In genomic region chr5:157549954-157550549, GRCh38 we compare ENCODE assay signal across 14 cellular contexts. TPM values are rescaled to one million over a fixed set of nuclear protein-coding genes. Genes with fewer than 3 reads are reported as not detected.
DNase-seq lines count a peak whose midpoint lies in the region; ATAC-seq and TF ChIP-seq lines count a peak whose summit lies in the region.
"Had no signal": no experiment of that assay in that cellular context is flagged by ENCODE, and none has a peak within 500 bp of the region (broad histone marks: within the 10 kb centered on the region; RNA-seq: fewer than 3 reads in every experiment).

No MANE protein-coding gene starts in this region.

- H3K9me3 Mint-ChIP-seq in natural killer cell treated with Interleukin-12 subunit alpha and Interleukin-12 subunit beta and Interleukin-15 and Interleukin-18, amount 100 ng/mL, for 72 hours: no peaks in the 10 kb centered on the region
- no peaks in the 10 kb centered on the region for H3K9me3 Mint-ChIP-seq in natural killer cell
- no peaks in the 10 kb centered on the region for H3K9me3 Mint-ChIP-seq in activated B cell treated with CpG ODN at 0.5 μM for 24 hours
- H3K9me3 Mint-ChIP-seq in glutamatergic neuron (ENCODE audit: unreplicated experiment): no peaks in the 10 kb centered on the region

- 83 to 90% methylated on average over 5 of the region's 5 CpGs for WGBS in lower leg skin, 2 donors

- peaks cover 52 to 86% of the 10 kb centered on the region in 2 donors for H3K4me1 Mint-ChIP-seq in natural killer cell treated with Interleukin-12 subunit alpha and Interleukin-12 subunit beta and Interleukin-15 and Interleukin-18, amount 100 ng/mL, for 72 hours (ENCODE audit: low read depth in 2 of 2)
- H3K4me1 Mint-ChIP-seq in natural killer cell: no peaks in the 10 kb centered on the region
- H3K4me1 Mint-ChIP-seq in activated B cell treated with CpG ODN at 0.5 μM for 24 hours: peaks cover 92% of the 10 kb centered on the region
- H3K4me1 Mint-ChIP-seq in glutamatergic neuron (ENCODE audit: low read depth, unreplicated experiment): peaks cover 14% of the 10 kb centered on the region

- H3K27ac Mint-ChIP-seq in natural killer cell treated with Interleukin-12 subunit alpha and Interleukin-12 subunit beta and Interleukin-15 and Interleukin-18, amount 100 ng/mL, for 72 hours: peak overlapping the region; percentile 21 to 86
- no peak overlapping the region for H3K27ac Mint-ChIP-seq in natural killer cell
- H3K27ac Mint-ChIP-seq in activated B cell treated with CpG ODN at 0.5 μM for 24 hours: peak overlapping the region; percentile 83
- no peak overlapping the region for H3K27ac Mint-ChIP-seq in glutamatergic neuron (ENCODE audit: unreplicated experiment)

- TF ChIP-seq CTCF in natural killer cell (IDR thresholded peaks at IDR 0.05) (no peak), activated B cell treated with CpG ODN at 0.5 μM for 24 hours (IDR thresholded peaks at IDR 0.05) (no peak), glutamatergic neuron (IDR thresholded peaks at IDR 0.05; ENCODE audit: partially characterized antibody, unreplicated experiment) (no peak), lower leg skin (IDR thresholded peaks at IDR 0.05) (no peak)

- no peaks in the 10 kb centered on the region for H3K27me3 Mint-ChIP-seq in natural killer cell treated with Interleukin-12 subunit alpha and Interleukin-12 subunit beta and Interleukin-15 and Interleukin-18, amount 100 ng/mL, for 72 hours
- H3K27me3 Mint-ChIP-seq in natural killer cell (ENCODE audit: low read depth in 2 of 2) (peaks cover 6 to 18% of the 10 kb centered on the region in 2 donors), activated B cell treated with CpG ODN at 0.5 μM for 24 hours (no peaks in the 10 kb centered on the region), glutamatergic neuron (ENCODE audit: unreplicated experiment) (peaks cover 4% of the 10 kb centered on the region)

- H3K36me3 Mint-ChIP-seq in natural killer cell treated with Interleukin-12 subunit alpha and Interleukin-12 subunit beta and Interleukin-15 and Interleukin-18, amount 100 ng/mL, for 72 hours: peaks cover 51% of the 10 kb centered on the region
- H3K36me3 Mint-ChIP-seq in natural killer cell (no peaks in the 10 kb centered on the region), activated B cell treated with CpG ODN at 0.5 μM for 24 hours (ENCODE audit: low read depth) (peaks cover 79% of the 10 kb centered on the region), glutamatergic neuron (ENCODE audit: unreplicated experiment) (peaks cover 11% of the 10 kb centered on the region)

- CTCF ChIA-PET in activated B cell treated with CpG ODN at 0.5 μM for 24 hours (lab: Charles Lee): interaction anchor here (1.8 kb wide), 1 partner anchor 193 kb away, joined by 4 read pairs; the partner anchor contains the start of gene LSM11

- TF ChIP-seq POLR2A in lower leg skin (IDR thresholded peaks at IDR 0.05): no peak

- intact Hi-C loops in natural killer cell (cut with micrococcal nuclease): no loop called here
- intact Hi-C loops in activated B cell treated with CpG ODN at 0.5 μM for 24 hours (cut with micrococcal nuclease): loop anchor here (1.0 kb wide), 1 partner anchor 9 kb away; no protein-coding TSS in a partner anchor
- intact Hi-C loops in left ventricle myocardium superior (cut with micrococcal nuclease): no loop called here
- intact Hi-C loops in lower leg skin (cut with DNase I; ENCODE audit: low total_unique reads): no loop called here

- peak overlapping the region; percentile 34 for H3K4me3 Mint-ChIP-seq in natural killer cell treated with Interleukin-12 subunit alpha and Interleukin-12 subunit beta and Interleukin-15 and Interleukin-18, amount 100 ng/mL, for 72 hours
- H3K4me3 Mint-ChIP-seq in natural killer cell (no peak overlapping the region), activated B cell treated with CpG ODN at 0.5 μM for 24 hours (peak overlapping the region; percentile 25), glutamatergic neuron (ENCODE audit: unreplicated experiment) (no peak overlapping the region)

- ATAC-seq in natural killer cell treated with Interleukin-12 subunit alpha and Interleukin-12 subunit beta and Interleukin-15 and Interleukin-18, amount 100 ng/mL, for 72 hours: no peak
- no peak for ATAC-seq in natural killer cell
- ATAC-seq in activated B cell treated with CpG ODN at 0.5 μM for 24 hours (ENCODE audit: low read depth): no peak
- peak; percentile 32 for ATAC-seq in left ventricle myocardium superior
- no peak for ATAC-seq in HG03159 (IDR thresholded peaks at IDR 0.05; ENCODE audit: unreplicated experiment)

- POLR2A ChIA-PET in activated B cell treated with CpG ODN at 0.5 μM for 24 hours (lab: Charles Lee): interaction anchor here (1.2 to 1.7 kb wide), 4 partner anchors 9 to 21 kb away, joined by 6 to 12 read pairs (median 10); no protein-coding TSS in a partner anchor

- H3K4me3 ChIP-seq in lower leg skin (ENCODE audit: low read depth, poor library complexity, severe bottlenecking): no peak overlapping the region
- H3K4me3 ChIP-seq: BLaER1 had no signal

- no peak for DNase-seq in natural killer cell treated with Interleukin-12 subunit alpha and Interleukin-12 subunit beta and Interleukin-15 and Interleukin-18, amount 100 ng/mL, for 72 hours (ENCODE audit: low spot score)
- DNase-seq in natural killer cell (no peak), activated B cell treated with CpG ODN at 0.5 μM for 24 hours (no peak), left ventricle myocardium superior (no peak), glutamatergic neuron (no peak), NCI-H1694 (lab: John Stamatoyannopoulos, UW) (no peak), lower leg skin (ENCODE audit: low spot score in 2 of 2) (no peak)
- DNase-seq: activated naive CD4-positive, alpha-beta T cell; kidney glomerular epithelial cell; MV-4-11; NCI-H446 treated with DMSO at 0.1 percent for 48 hours; SIG-M5 had no signal

RNA-seq across cellular contexts. Expression of gene ADAM19, which starts 25.5 kb away (rescaled TPM):
- 100 to 1,000 TPM; 358 to 384 TPM for total RNA-seq in natural killer cell treated with Interleukin-12 subunit alpha and Interleukin-12 subunit beta and Interleukin-15 and Interleukin-18, amount 100 ng/mL, for 72 hours
- total RNA-seq in natural killer cell: 10 to 100 TPM in 1 of 3 donors, 1 to 10 TPM in 2; 1.2 to 28.0 (median 4.7) TPM
- total RNA-seq in activated B cell treated with CpG ODN at 0.5 μM for 24 hours: 115 and 136 TPM in 2 replicates
- total RNA-seq in left ventricle myocardium superior: 9.3 TPM
- 41.2 TPM for total RNA-seq in glutamatergic neuron (ENCODE audit: unreplicated experiment)
- total RNA-seq in lower leg skin: 1 to 10 TPM in 2 of 4 donors, under 1 TPM in 2; 0.68 to 1.7 (median 1.0) TPM

Comparison
In these comparisons a context has a peak if more than half of its experiments do, and no peak if none do; other contexts are left out.
1. H3K27ac Mint-ChIP-seq: peak in natural killer cell treated with Interleukin-12 subunit alpha and Interleukin-12 subunit beta and Interleukin-15 and Interleukin-18, amount 100 ng/mL, for 72 hours (2 of 2) and activated B cell treated with CpG ODN at 0.5 μM for 24 hours (single experiment); none in natural killer cell (0 of 2) and glutamatergic neuron (single experiment).
2. H3K4me3 Mint-ChIP-seq: peak in natural killer cell treated with Interleukin-12 subunit alpha and Interleukin-12 subunit beta and Interleukin-15 and Interleukin-18, amount 100 ng/mL, for 72 hours (single experiment) and activated B cell treated with CpG ODN at 0.5 μM for 24 hours (single experiment); none in natural killer cell (single experiment) and glutamatergic neuron (single experiment).